Comparison of ENCODE assay signal across 8 cellular contexts in the genomic region with DNA sequence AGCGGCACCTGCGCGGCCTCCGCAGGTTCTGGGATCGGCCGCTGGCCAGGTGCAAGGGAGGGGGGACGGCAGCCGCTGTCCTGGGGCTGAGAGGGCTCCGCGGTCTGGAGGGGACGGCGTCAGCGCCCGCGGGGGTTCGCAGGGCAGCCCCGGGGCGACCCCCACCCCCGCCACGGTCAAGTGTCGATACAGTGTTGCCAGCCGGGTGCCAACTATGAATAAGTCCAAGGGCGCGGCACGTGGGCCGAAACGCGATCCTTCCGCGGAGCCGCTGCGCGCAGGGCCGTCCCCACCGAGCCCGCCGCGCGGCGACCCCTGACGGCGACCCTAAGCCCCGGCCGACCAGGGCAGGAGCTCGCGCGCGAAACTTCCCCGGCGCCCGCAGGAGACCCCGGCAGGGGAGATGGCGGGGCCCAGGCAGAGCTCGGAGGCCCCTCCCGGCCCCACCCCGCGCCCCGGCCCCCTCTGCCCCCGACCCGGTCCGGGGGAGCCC. TPM values are rescaled to one million over a fixed set of nuclear protein-coding genes. Genes with fewer than 3 reads are reported as not detected.
A peak's percentile ranks its signal among the peaks of the same experiment; 100 is the strongest.
DNase-seq lines count a peak whose midpoint lies in the region; ATAC-seq and TF ChIP-seq lines count a peak whose summit lies in the region.

No MANE protein-coding gene starts in this region.

- H3K9me3 ChIP-seq in Caco-2 = no peaks in the 10 kb centered on the region
- no peaks in the 10 kb centered on the region for H3K9me3 ChIP-seq in mesenchymal stem cell (ENCODE audit: control insufficient read depth, low read length)
- H3K9me3 ChIP-seq in stomach smooth muscle (ENCODE audit: control insufficient read depth in 2 of 2, low read length in 2 of 2) = no peaks in the 10 kb centered on the region

- H2BK5ac ChIP-seq in mesenchymal stem cell (ENCODE audit: low read depth, low read length, poor library complexity, severe bottlenecking) = no peak overlapping the region

- CTCF ChIA-PET in Caco-2 (lab: Charles Lee) = interaction anchor here (0.7 kb wide), 1 partner anchor 38 kb away, joined by 3 read pairs; no protein-coding TSS in a partner anchor

- H4K91ac ChIP-seq in mesenchymal stem cell (ENCODE audit: low read length) = peak overlapping the region; percentile 61

- no peak overlapping the region for H2BK15ac ChIP-seq in mesenchymal stem cell (ENCODE audit: low read depth, poor library complexity, severe bottlenecking)

- H3K23ac ChIP-seq in mesenchymal stem cell (ENCODE audit: low read length in 2 of 2) = peak overlapping the region in 1 of 2 experiments; percentile 24

- peaks cover 31% of the 10 kb centered on the region for H3K4me1 Mint-ChIP-seq in Caco-2 (ENCODE audit: low read depth, unreplicated experiment)

- peak overlapping the region; percentile 57 to 62 for H3K14ac ChIP-seq in mesenchymal stem cell (ENCODE audit: low read length in 2 of 2)

- peak overlapping the region; percentile 94 for H2AFZ ChIP-seq in mesenchymal stem cell (ENCODE audit: low read depth, low read length)

- H3K4me3 Mint-ChIP-seq in Caco-2 (ENCODE audit: unreplicated experiment) = peak overlapping the region; percentile 69

- no peak overlapping the region for H2AK5ac ChIP-seq in mesenchymal stem cell (ENCODE audit: low read length, severe bottlenecking)

- peak; percentile 57 to 78 for DNase-seq in Caco-2
- DNase-seq in HT-29 (ENCODE audit: low spot score) = peak; percentile 52
- DNase-seq in UCSD-AML1 (lab: John Stamatoyannopoulos, UW; ENCODE audit: unreplicated experiment) = peak; percentile 41
- peak in 6 of 10 donors; percentile 16 to 56 (median 33) for DNase-seq in dorsolateral prefrontal cortex
- peak; percentile 30 for DNase-seq in mesenchymal stem cell

- H3K36me3 ChIP-seq in Caco-2 (ENCODE audit: control insufficient read depth, insufficient read depth, low read length) (no peaks in the 10 kb centered on the region), mesenchymal stem cell (ENCODE audit: control insufficient read depth in 1 of 2, insufficient read depth in 2 of 2, low read depth in 1 of 2, low read length in 2 of 2) (peaks cover 0 to 9% of the 10 kb centered on the region in 2 experiments), stomach smooth muscle (ENCODE audit: control insufficient read depth in 2 of 2, insufficient read depth in 2 of 2, low read length in 2 of 2) (no peaks in the 10 kb centered on the region)

- H3K27me3 ChIP-seq in Caco-2 (replicated peaks; ENCODE audit: control insufficient read depth, insufficient read depth, low read length) (no peaks in the 10 kb centered on the region), dorsolateral prefrontal cortex (no peaks in the 10 kb centered on the region), mesenchymal stem cell (ENCODE audit: control insufficient read depth in 1 of 2, insufficient read depth in 1 of 2, low read length in 2 of 2) (peaks cover 0 to 17% of the 10 kb centered on the region in 2 experiments), stomach smooth muscle (ENCODE audit: control insufficient read depth in 1 of 2, insufficient read depth in 2 of 2, low read length in 2 of 2) (no peaks in the 10 kb centered on the region)

- under 1% methylated on average over 31 of the region's 61 CpGs for WGBS in mesenchymal stem cell

- peak overlapping the region; percentile 33 to 88 for H3K18ac ChIP-seq in mesenchymal stem cell (ENCODE audit: low read depth in 1 of 2, low read length in 2 of 2)

- H3K27ac ChIP-seq in dorsolateral prefrontal cortex (peak overlapping the region in 46 of 59 donors; percentile 11 to 93 (median 56)), mesenchymal stem cell (ENCODE audit: low read length, poor library complexity, severe bottlenecking) (no peak overlapping the region), stomach smooth muscle (ENCODE audit: low read length) (no peak overlapping the region)

- peak overlapping the region; percentile 90 for H3K4me3 ChIP-seq in Caco-2 (ENCODE audit: low read depth, low read length)
- H3K4me3 ChIP-seq in dorsolateral prefrontal cortex = peak overlapping the region; percentile 55 to 89 (median 76)
- H3K4me3 ChIP-seq in mesenchymal stem cell (ENCODE audit: insufficient read depth in 1 of 2, low read depth in 1 of 2, low read length in 2 of 2) = peak overlapping the region; percentile 73 to 75
- H3K4me3 ChIP-seq in stomach smooth muscle (ENCODE audit: low read length in 2 of 2) = peak overlapping the region; percentile 57 to 73

- H3K79me1 ChIP-seq in mesenchymal stem cell (replicated peaks; ENCODE audit: low read length, poor library complexity, severe bottlenecking) = peaks cover 6% of the 10 kb centered on the region

- no peak for TF ChIP-seq CTCF in Caco-2 (IDR thresholded peaks at IDR 0.05; ENCODE audit: insufficient read depth in 1 of 2, low read depth in 1 of 2, low read length in 1 of 2, severe bottlenecking in 1 of 2, unreplicated experiment in 1 of 2)
- no peak for TF ChIP-seq CTCF in dorsolateral prefrontal cortex (IDR thresholded peaks at IDR 0.05 in 54 of 56, conservative IDR thresholded peaks at IDR 0.05 in 2 of 56; ENCODE audit: low read depth in 1 of 56, partially characterized antibody in 56 of 56)

- H3K9ac ChIP-seq in mesenchymal stem cell (ENCODE audit: low read length) (peak overlapping the region; percentile 35), stomach smooth muscle (ENCODE audit: low read length in 2 of 2) (peak overlapping the region; percentile 29 to 48)

- BruUV-seq in Caco-2 (replicated peaks; lab: Mats Ljungman, UMichigan) = no TSS peak

- peak overlapping the region; percentile 99 for H3K4me2 ChIP-seq in mesenchymal stem cell (ENCODE audit: low read length, poor library complexity, severe bottlenecking)

- POLR2A ChIA-PET in Caco-2 (lab: Charles Lee) = interaction anchor here (0.5 to 0.8 kb wide), 2 partner anchors 20 to 151 kb away, joined by 3 to 4 read pairs; no protein-coding TSS in a partner anchor

- peak overlapping the region; percentile 98 for H2BK120ac ChIP-seq in mesenchymal stem cell (ENCODE audit: low read depth, low read length)

- peak overlapping the region in 1 of 2 experiments; percentile 86 for H3K4ac ChIP-seq in mesenchymal stem cell (ENCODE audit: low read depth in 1 of 2, low read length in 2 of 2)

- H3K9me3 Mint-ChIP-seq in Caco-2 (ENCODE audit: unreplicated experiment) = no peaks in the 10 kb centered on the region

- H3K27ac Mint-ChIP-seq in Caco-2 (ENCODE audit: unreplicated experiment) = no peak overlapping the region

- H3K4me1 ChIP-seq in Caco-2 (peaks cover 12% of the 10 kb centered on the region), mesenchymal stem cell (ENCODE audit: control insufficient read depth, insufficient read depth, low read depth, low read length) (peaks cover 13% of the 10 kb centered on the region), stomach smooth muscle (ENCODE audit: control insufficient read depth, insufficient read depth, low read length) (peaks cover 21% of the 10 kb centered on the region)

- peak overlapping the region in 1 of 2 experiments; percentile 31 for H2BK12ac ChIP-seq in mesenchymal stem cell (ENCODE audit: low read length in 2 of 2)

- H4K8ac ChIP-seq in mesenchymal stem cell (ENCODE audit: low read length) = peak overlapping the region; percentile 72

- ATAC-seq in GM21367 (IDR thresholded peaks at IDR 0.05; ENCODE audit: unreplicated experiment) (no peak), GM18909 (IDR thresholded peaks at IDR 0.05; ENCODE audit: poor library complexity, unreplicated experiment) (no peak)

- no peaks in the 10 kb centered on the region for H3K27me3 Mint-ChIP-seq in Caco-2 (ENCODE audit: insufficient read depth, unreplicated experiment)

- intact Hi-C loops in Caco-2 (cut with micrococcal nuclease; ENCODE audit: unreplicated experiment) (no loop called here), dorsolateral prefrontal cortex (cut with DNase I) (no loop called here)

- H3K36me3 Mint-ChIP-seq in Caco-2 (ENCODE audit: insufficient read depth, unreplicated experiment) = peaks cover 15% of the 10 kb centered on the region

RNA-seq across cellular contexts. Expression of gene AGPAT3, which starts 0.7 kb away (rescaled TPM):
- total RNA-seq in Caco-2 (2022) = 61.8 and 65.5 TPM in 2 replicates
- 31.6 and 39.6 TPM in 2 replicates for total RNA-seq in HT-29 (2014; rRNA removed; shearing (Covaris generic))
- 100 to 1,000 TPM in 106 of 120 experiments, 10 to 100 TPM in 14; 89.4 to 157 (median 110) TPM for total RNA-seq in dorsolateral prefrontal cortex
- 38.6 TPM for polyA plus RNA-seq in mesenchymal stem cell (2013, experiment 1 of 2)
- polyA plus RNA-seq in mesenchymal stem cell (2013, experiment 2 of 2) = 39.2 TPM

Comparison
In these comparisons a context has a peak if more than half of its experiments do, and no peak if none do; other contexts are left out.
1. H3K27ac ChIP-seq: peak in dorsolateral prefrontal cortex (46 of 59); none in mesenchymal stem cell (single experiment) and stomach smooth muscle (single experiment).
2. Peak in every context shown above with its lines, with median percentiles within 50 percentile points of each other: DNase-seq and H3K4me3 ChIP-seq.